ENCODE assay signal across 9 cellular contexts in genomic region chr6:18990313-18990978, GRCh38.
DNase-seq lines count a peak whose midpoint lies in the region; ATAC-seq lines count a peak whose summit lies in the region.
"Had no signal": no experiment of that assay in that cellular context is flagged by ENCODE, and none has a peak within 500 bp of the region (broad histone marks: within the 10 kb centered on the region; RNA-seq: fewer than 3 reads in every experiment).

No MANE protein-coding gene starts in this region.

- H3K27me3 Mint-ChIP-seq in activated T-helper 17 cell treated with anti-CD3 and anti-CD28 coated beads, Interleukin-2, amount 50 U/mL, for 72 hours: no peaks in the 10 kb centered on the region

- no peak overlapping the region for H3K27ac Mint-ChIP-seq in activated T-helper 17 cell treated with anti-CD3 and anti-CD28 coated beads, Interleukin-2, amount 50 U/mL, for 72 hours
- H3K27ac Mint-ChIP-seq: T-helper 1 cell treated with Interleukin-12 subunit alpha and Interleukin-12 subunit beta and Interleukin-4 antibody, amounts not matched to agents 30 μg/mL and 1 μg/mL, for 36 hours had no signal

- peaks cover 4% of the 10 kb centered on the region for H3K9me3 Mint-ChIP-seq in activated T-helper 17 cell treated with anti-CD3 and anti-CD28 coated beads, Interleukin-2, amount 50 U/mL, for 72 hours
- H3K9me3 Mint-ChIP-seq: T-helper 1 cell treated with Interleukin-12 subunit alpha and Interleukin-12 subunit beta and Interleukin-4 antibody, amounts not matched to agents 30 μg/mL and 1 μg/mL, for 36 hours had no signal

- H3K4me3 ChIP-seq in NT2/D1 (ENCODE audit: insufficient read length, low read depth): no peak overlapping the region

- no peaks in the 10 kb centered on the region for H3K4me1 Mint-ChIP-seq in activated T-helper 17 cell treated with anti-CD3 and anti-CD28 coated beads, Interleukin-2, amount 50 U/mL, for 72 hours

- H3K36me3 Mint-ChIP-seq in activated T-helper 17 cell treated with anti-CD3 and anti-CD28 coated beads, Interleukin-2, amount 50 U/mL, for 72 hours (ENCODE audit: low read depth): no peaks in the 10 kb centered on the region

- DNase-seq in CD1c-positive myeloid dendritic cell (ENCODE audit: extremely low spot score) (peak; percentile 15), NT2/D1 (ENCODE audit: low read depth, low spot score) (peak; percentile 66), caudate nucleus (lab: John Stamatoyannopoulos, UW) (peak in 55 of 61 donors; percentile 4 to 78 (median 43)), left lobe of liver (ENCODE audit: low spot score) (peak; percentile 79)
- peak; percentile 8 to 27 for DNase-seq in stimulated activated CD8-positive, alpha-beta memory T cell treated with anti-CD3 and anti-CD28 coated beads, Interleukin-2, amount 100 ng/mL, for 48 hours (ENCODE audit: low read depth in 2 of 2)

- no peak overlapping the region for H3K4me3 Mint-ChIP-seq in activated T-helper 17 cell treated with anti-CD3 and anti-CD28 coated beads, Interleukin-2, amount 50 U/mL, for 72 hours
- H3K4me3 Mint-ChIP-seq: T-helper 1 cell treated with Interleukin-12 subunit alpha and Interleukin-12 subunit beta and Interleukin-4 antibody, amounts not matched to agents 30 μg/mL and 1 μg/mL, for 36 hours had no signal

- no peaks in the 10 kb centered on the region for H3K4me1 ChIP-seq in NT2/D1 (ENCODE audit: insufficient read depth, insufficient read length)

- ATAC-seq in GM18870 (IDR thresholded peaks at IDR 0.05; ENCODE audit: unreplicated experiment) (peak; percentile 67), HG03280 (IDR thresholded peaks at IDR 0.05; ENCODE audit: unreplicated experiment) (peak; percentile 76), left lobe of liver (peak; percentile 96)
- no peak for ATAC-seq in activated T-helper 17 cell treated with anti-CD3 and anti-CD28 coated beads, Interleukin-2, amount 50 U/mL, for 72 hours (replicated peaks)

- H3K27ac ChIP-seq in caudate nucleus (ENCODE audit: low read depth, low read length): no peak overlapping the region

- H3K9me3 ChIP-seq in NT2/D1 (ENCODE audit: insufficient read depth, low read length): no peaks in the 10 kb centered on the region

- H3K36me3 ChIP-seq in NT2/D1 (ENCODE audit: insufficient read depth, insufficient read length, low read length): no peaks in the 10 kb centered on the region

- H3K27me3 ChIP-seq in NT2/D1 (ENCODE audit: insufficient read depth, insufficient read length): no peaks in the 10 kb centered on the region

- H3K9ac ChIP-seq in NT2/D1 (ENCODE audit: insufficient read length, low read depth): no peak overlapping the region

Comparison
In these comparisons a context has a peak if more than half of its experiments do, and no peak if none do; other contexts are left out.
1. DNase-seq: peak in every context shown above with its lines; median percentile 79 in left lobe of liver; 66 in NT2/D1; 43 in caudate nucleus; 18 in stimulated activated CD8-positive, alpha-beta memory T cell treated with anti-CD3 and anti-CD28 coated beads, Interleukin-2, amount 100 ng/mL, for 48 hours; 15 in CD1c-positive myeloid dendritic cell.